In the genomic region with DNA sequence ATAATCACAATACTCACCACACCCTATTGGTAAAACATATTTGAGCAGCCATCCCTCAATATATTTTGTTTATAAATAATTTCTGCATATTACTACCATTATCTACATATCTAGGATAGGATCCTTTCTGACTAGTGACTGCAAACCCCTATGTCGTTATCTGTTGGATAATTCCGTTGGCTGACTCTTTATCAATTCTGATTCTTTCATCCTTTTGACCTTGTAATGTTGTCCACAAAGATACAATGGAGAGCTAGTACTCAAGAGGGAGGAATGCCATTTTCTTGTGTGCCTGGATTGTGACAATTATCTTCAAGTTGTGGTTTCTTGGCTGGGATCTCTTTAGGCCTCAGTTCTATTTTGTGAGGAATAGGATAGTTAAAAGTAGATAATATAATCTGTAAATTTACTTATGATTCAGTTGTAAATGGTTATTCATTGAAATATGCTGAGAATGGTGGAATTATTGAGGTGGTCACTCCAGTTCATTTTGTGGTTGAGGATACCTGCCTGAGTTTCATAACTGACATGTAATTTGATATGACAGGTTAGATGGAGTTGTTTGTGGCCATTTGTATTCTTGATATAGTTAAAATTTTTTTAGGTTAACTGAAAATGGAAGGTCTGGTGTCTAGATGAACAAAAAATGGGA, we compare ENCODE assay signal across 19 cellular contexts. TPM values are rescaled to one million over a fixed set of nuclear protein-coding genes. Genes with fewer than 3 reads are reported as not detected.
DNase-seq lines count a peak whose midpoint lies in the region; ATAC-seq, FAIRE-seq and TF ChIP-seq lines count a peak whose summit lies in the region.
"Had no signal": no experiment of that assay in that cellular context is flagged by ENCODE, and none has a peak within 500 bp of the region (broad histone marks: within the 10 kb centered on the region; RNA-seq: fewer than 3 reads in every experiment).

No MANE protein-coding gene starts in this region.

- CTCF ChIA-PET in A549 (lab: Yijun Ruan, JAX) (interaction anchor here (1.5 to 2.7 kb wide), 2 partner anchors 9 to 11 kb away, joined by 5 to 13 read pairs; a partner anchor contains a TSS), PC-9 (lab: Charles Lee) (no interaction called here)
- CTCF ChIA-PET in CD4-positive, alpha-beta T cell (lab: Charles Lee) = interaction anchor here (1.2 kb wide), 1 partner anchor 8 kb away, joined by 3 read pairs; no protein-coding TSS in a partner anchor

- peaks cover 88% of the 10 kb centered on the region for H3K4me1 Mint-ChIP-seq in CD4-positive, alpha-beta T cell (ENCODE audit: low read depth)
- H3K4me1 Mint-ChIP-seq in dendritic cell treated with granulocyte-macrophage colony-stimulating factor and Interleukin-4, amounts not matched to agents 40 ng/mL and 50 ng/mL, for 4 days (ENCODE audit: low read depth) = peaks cover 91% of the 10 kb centered on the region

- H3K9me3 ChIP-seq in A549 = no peaks in the 10 kb centered on the region
- no peaks in the 10 kb centered on the region for H3K9me3 ChIP-seq in CD4-positive, alpha-beta T cell (ENCODE audit: control insufficient read depth, low read length)
- H3K9me3 ChIP-seq in PC-9 (ENCODE audit: insufficient read depth, low read depth) = no peaks in the 10 kb centered on the region
- H3K9me3 ChIP-seq in right lobe of liver = no peaks in the 10 kb centered on the region
- H3K9me3 ChIP-seq: breast epithelium, esophagus muscularis mucosa, thoracic aorta had no signal

- no peak overlapping the region for H3K4me3 ChIP-seq in A549
- H3K4me3 ChIP-seq in PC-9 = no peak overlapping the region
- H3K4me3 ChIP-seq in right lobe of liver = no peak overlapping the region
- H3K4me3 ChIP-seq: breast epithelium, esophagus muscularis mucosa, lung, skin epidermis, thoracic aorta had no signal

- H3K4me2 ChIP-seq in A549 = no peak overlapping the region
- peak overlapping the region; percentile 31 for H3K4me2 ChIP-seq in PC-9

- peak overlapping the region; percentile 86 for H3K27ac Mint-ChIP-seq in CD4-positive, alpha-beta T cell
- H3K27ac Mint-ChIP-seq in dendritic cell treated with granulocyte-macrophage colony-stimulating factor and Interleukin-4, amounts not matched to agents 40 ng/mL and 50 ng/mL, for 4 days = peak overlapping the region; percentile 92
- H3K27ac Mint-ChIP-seq: progenitor cell of endocrine pancreas had no signal

- H3K27me3 ChIP-seq in CD4-positive, alpha-beta T cell (ENCODE audit: control insufficient read depth, insufficient read depth, low read length) = no peaks in the 10 kb centered on the region
- H3K27me3 ChIP-seq in PC-9 (ENCODE audit: insufficient read depth, low read depth) = no peaks in the 10 kb centered on the region
- H3K27me3 ChIP-seq in right lobe of liver = no peaks in the 10 kb centered on the region
- H3K27me3 ChIP-seq: breast epithelium, esophagus muscularis mucosa had no signal

- FAIRE-seq in A549 (lab: Jason Lieb, UNC) = no peak

- 93% methylated on average over 2 of the region's 2 CpGs for WGBS in A549 (ENCODE audit: missing lambda C conversion rate)
- 51% methylated on average over 2 of the region's 2 CpGs for WGBS in right lobe of liver (ENCODE audit: insufficient coverage, low coverage, low lambda C conversion rate, missing lambda C conversion rate)

- no peak overlapping the region for H2AFZ ChIP-seq in PC-9

- no TSS peak for BruUV-seq in PC-9 (replicated peaks; lab: Mats Ljungman, UMichigan)

- H3K27ac ChIP-seq in A549 = no peak overlapping the region
- no peak overlapping the region for H3K27ac ChIP-seq in CD4-positive, alpha-beta T cell (ENCODE audit: low read depth, low read length)
- no peak overlapping the region for H3K27ac ChIP-seq in PC-9
- H3K27ac ChIP-seq in right lobe of liver = no peak overlapping the region
- H3K27ac ChIP-seq: breast epithelium, esophagus muscularis mucosa, thoracic aorta had no signal

- peaks cover 17% of the 10 kb centered on the region; the same call in 1 of the 2 replicates for H3K36me3 ChIP-seq in PC-9 (ENCODE audit: low read depth)
- no peaks in the 10 kb centered on the region for H3K36me3 ChIP-seq in right lobe of liver
- H3K36me3 ChIP-seq: breast epithelium, esophagus muscularis mucosa, thoracic aorta had no signal

- ATAC-seq in A549 (no peak), right lobe of liver (no peak)
- ATAC-seq in CD4-positive, alpha-beta T cell (ENCODE audit: poor library complexity) = no peak

- H3K36me3 Mint-ChIP-seq in CD4-positive, alpha-beta T cell (ENCODE audit: low read depth) = peaks cover 11% of the 10 kb centered on the region
- H3K36me3 Mint-ChIP-seq in dendritic cell treated with granulocyte-macrophage colony-stimulating factor and Interleukin-4, amounts not matched to agents 40 ng/mL and 50 ng/mL, for 4 days (ENCODE audit: low read depth) = peaks cover 61% of the 10 kb centered on the region

- no peak for TF ChIP-seq RAD21 in A549 (conservative IDR thresholded peaks at IDR 0.05 in 1 of 2, IDR thresholded peaks at IDR 0.05 in 1 of 2)

- no peaks in the 10 kb centered on the region for H3K9me2 ChIP-seq in PC-9 (ENCODE audit: insufficient read depth)

- no peaks in the 10 kb centered on the region for H3K9me3 Mint-ChIP-seq in CD4-positive, alpha-beta T cell
- no peaks in the 10 kb centered on the region for H3K9me3 Mint-ChIP-seq in dendritic cell treated with granulocyte-macrophage colony-stimulating factor and Interleukin-4, amounts not matched to agents 40 ng/mL and 50 ng/mL, for 4 days

- H3K4me3 Mint-ChIP-seq in CD4-positive, alpha-beta T cell = peak overlapping the region; percentile 52
- no peak overlapping the region for H3K4me3 Mint-ChIP-seq in dendritic cell treated with granulocyte-macrophage colony-stimulating factor and Interleukin-4, amounts not matched to agents 40 ng/mL and 50 ng/mL, for 4 days
- H3K4me3 Mint-ChIP-seq: activated B cell treated with CpG ODN at 0.5 μM for 24 hours had no signal

- H3K79me2 ChIP-seq in PC-9 (ENCODE audit: low read depth) = peaks cover 98% of the 10 kb centered on the region

- TF ChIP-seq CTCF in A549 (IDR thresholded peaks at IDR 0.05) (no peak), PC-9 (conservative IDR thresholded peaks at IDR 0.05) (no peak), right lobe of liver (IDR thresholded peaks at IDR 0.05) (no peak)
- no peak for TF ChIP-seq CTCF in CD4-positive, alpha-beta T cell (IDR thresholded peaks at IDR 0.05)

- no peak for TF ChIP-seq EP300 in A549 (IDR thresholded peaks at IDR 0.05)

- H3K27me3 Mint-ChIP-seq in CD4-positive, alpha-beta T cell = no peaks in the 10 kb centered on the region
- no peaks in the 10 kb centered on the region for H3K27me3 Mint-ChIP-seq in dendritic cell treated with granulocyte-macrophage colony-stimulating factor and Interleukin-4, amounts not matched to agents 40 ng/mL and 50 ng/mL, for 4 days
- H3K27me3 Mint-ChIP-seq: activated B cell treated with CpG ODN at 0.5 μM for 24 hours, progenitor cell of endocrine pancreas had no signal

- intact Hi-C loops in CD4-positive, alpha-beta T cell (cut with DNase I, micrococcal nuclease) = loop anchor here in 1 of 2 experiments (2.0 kb wide), 1 partner anchor 16 kb away; no protein-coding TSS in a partner anchor
- intact Hi-C loops in PC-9 (cut with micrococcal nuclease; ENCODE audit: unreplicated experiment) = no loop called here
- intact Hi-C loops in dendritic cell treated with granulocyte-macrophage colony-stimulating factor and Interleukin-4, amounts not matched to agents 40 ng/mL and 50 ng/mL, for 4 days (cut with micrococcal nuclease) = no loop called here
- intact Hi-C loops in right lobe of liver (cut with DNase I) = no loop called here

- H4K20me1 ChIP-seq in PC-9 (ENCODE audit: insufficient read depth) = peaks cover 27% of the 10 kb centered on the region

- peaks cover 8% of the 10 kb centered on the region; the same call in 1 of the 2 replicates for H3F3A ChIP-seq in PC-9 (ENCODE audit: insufficient read depth, low read depth)

- H3K4me1 ChIP-seq in A549 (peaks cover 14% of the 10 kb centered on the region), PC-9 (replicated peaks; ENCODE audit: insufficient read depth) (peaks cover 34% of the 10 kb centered on the region), right lobe of liver (no peaks in the 10 kb centered on the region)
- H3K4me1 ChIP-seq: breast epithelium had no signal

- TF ChIP-seq POLR2A in A549 (IDR thresholded peaks at IDR 0.05; ENCODE audit: low read length) = no peak
- TF ChIP-seq POLR2A in right lobe of liver (IDR thresholded peaks at IDR 0.05) = no peak

- POLR2A ChIA-PET in A549 (lab: Yijun Ruan, JAX) = no interaction called here
- POLR2A ChIA-PET in CD4-positive, alpha-beta T cell (lab: Charles Lee) = interaction anchor here (0.6 to 2.1 kb wide), 2 partner anchors 9 to 11 kb away, joined by 3 to 5 read pairs; no protein-coding TSS in a partner anchor
- POLR2A ChIA-PET in PC-9 (lab: Charles Lee; ENCODE audit: unreplicated experiment) = interaction anchor here (0.6 kb wide), 1 partner anchor 10 kb away, joined by 4 read pairs; a partner anchor contains a TSS

- DNase-seq in A549 (ENCODE audit: low read depth in 1 of 2, low spot score in 1 of 2) (no peak), PC-9 (peak in 1 of 2 experiments; percentile 61), NAMALWA (ENCODE audit: low spot score) (no peak), SKM-1 treated with dmso at 0.1 percent for 144 hours (lab: John Stamatoyannopoulos, UW; ENCODE audit: unreplicated experiment) (no peak), right lobe of liver (no peak), islet precursor cell (no peak)
- no peak for DNase-seq in CD4-positive, alpha-beta T cell
- DNase-seq: activated B cell treated with CpG ODN at 0.5 μM for 24 hours; GDM1; NCI-H1417 treated with DMSO at 0.1 percent for 48 hours; stimulated activated CD4-positive, alpha-beta T cell treated with anti-CD3 and anti-CD28 coated beads, Interleukin-4, amount 100 ng/mL, for 4 hours; stimulated activated CD8-positive, alpha-beta memory T cell treated with anti-CD3 and anti-CD28 coated beads, Interleukin-4, amount 100 ng/mL, for 48 hours had no signal

TF ChIP-seq in A549, 52 proteins besides CTCF, POLR2A, EP300 and RAD21:
- TF ChIP-seq MAFK (IDR thresholded peaks at IDR 0.05; ENCODE audit: partially characterized antibody) (peak; percentile 2), HEYL (CRISPR knock-in tag; IDR thresholded peaks at IDR 0.05) (no peak)
- TF ChIP-seq, protein P1, sequence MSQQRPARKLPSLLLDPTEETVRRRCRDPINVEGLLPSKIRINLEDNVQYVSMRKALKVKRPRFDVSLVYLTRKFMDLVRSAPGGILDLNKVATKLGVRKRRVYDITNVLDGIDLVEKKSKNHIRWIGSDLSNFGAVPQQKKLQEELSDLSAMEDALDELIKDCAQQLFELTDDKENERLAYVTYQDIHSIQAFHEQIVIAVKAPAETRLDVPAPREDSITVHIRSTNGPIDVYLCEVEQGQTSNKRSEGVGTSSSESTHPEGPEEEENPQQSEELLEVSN (IDR thresholded peaks at IDR 0.05; ENCODE audit: borderline replicate concordance, low read depth) = no peak
TF ChIP-seq in A549: peak in this region for 1.

RNA-seq across cellular contexts. Expression of a gene that starts 10.1 kb away (rescaled TPM):
- polyA plus RNA-seq in A549 (2011; rRNA removed) (21.8 and 24.0 TPM in 2 replicates), A549 (2017; fragmentation: RNase III; extraction: RNeasy Plus Mini Kit Qiagen cat#74134 plus additional on column Dnase treatment) (19.2 to 21.2 TPM (median 20.2 TPM) in 3 replicates)
- 56.7 and 58.5 TPM in 2 replicates for polyA plus RNA-seq in A549 (2012; cell fraction: cytosol; rRNA removed)
- polyA plus RNA-seq in A549 (2012; cell fraction: nucleus; rRNA removed) = 68.8 and 95.1 TPM in 2 replicates
- 25.4 and 30.0 TPM in 2 replicates for polyA minus RNA-seq in A549 (2011; rRNA and poly(A)+ RNA removed)
- 10 to 100 TPM; 53.4 to 53.6 TPM for total RNA-seq in CD4-positive, alpha-beta T cell
- total RNA-seq in PC-9 (2021) (39.9 and 52.2 TPM in 2 replicates), right lobe of liver (10 to 100 TPM in 1 of 6 experiments, 1 to 10 TPM in 4, under 1 TPM in 1; 0.57 to 10.4 (median 3.5) TPM)
